In the genomic region with DNA sequence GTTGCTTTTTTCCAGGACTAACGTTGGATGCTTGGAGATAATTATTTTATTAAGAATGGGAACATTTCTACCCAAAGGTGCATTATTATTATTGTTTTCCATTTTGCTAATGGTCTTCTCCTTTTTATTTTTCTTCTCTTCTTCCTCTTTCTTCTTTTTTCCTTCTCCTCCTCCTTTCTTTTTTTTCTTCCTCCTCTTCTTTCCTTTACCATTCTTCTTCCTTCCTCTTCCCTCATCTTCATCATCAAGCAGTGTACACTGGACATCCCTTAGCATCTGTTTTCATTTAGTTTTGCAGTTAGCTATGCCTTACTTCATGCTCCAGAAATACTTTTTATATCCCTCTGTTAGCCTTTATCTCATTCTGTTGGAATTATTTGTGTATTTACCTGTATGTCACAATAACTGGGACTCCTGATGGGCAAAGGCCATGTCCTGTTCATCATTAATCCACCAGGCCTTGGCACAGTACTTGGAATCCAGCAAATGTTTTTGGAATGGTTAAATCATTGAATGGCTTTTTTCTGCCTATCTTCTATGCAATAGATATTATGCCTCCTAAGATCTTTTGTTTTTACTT, we compare ENCODE assay signal across 29 cellular contexts.
"Had no signal": no experiment of that assay in that cellular context is flagged by ENCODE, and none has a peak within 500 bp of the region (broad histone marks: within the 10 kb centered on the region; RNA-seq: fewer than 3 reads in every experiment).

No MANE protein-coding gene starts in this region.

- H3K4me3 Mint-ChIP-seq: activated CD4-positive, alpha-beta memory T cell treated with anti-CD3 and anti-CD28 coated beads for 36 hours; activated CD4-positive, alpha-beta T cell treated with anti-CD3 and anti-CD28 coated beads, Interleukin-2, amount 10 ng/mL, durations not matched to agents 24 days and 14 days; activated naive CD8-positive, alpha-beta T cell treated with anti-CD3 and anti-CD28 coated beads, Interleukin-2, amount 50 U/mL, for 24 hours; activated T-cell treated with anti-CD3 and anti-CD28 coated beads, Interleukin-2, amount 50 U/mL, for 24 hours; nephron progenitor cell; stimulated activated memory B cell treated with anti-CD40 and anti-IgM and Interleukin-4, amounts not matched to agents 10 μg/mL and 1 μg/mL and 100 μg/mL, for 72 hours; stimulated activated naive CD8-positive, alpha-beta T cell treated with anti-CD3 and anti-CD28 coated beads, Interleukin-15, amount 100 ng/mL, for 72 hours had no signal

- H3K4me2 ChIP-seq: smooth muscle cell had no signal

- ATAC-seq: activated naive CD8-positive, alpha-beta T cell treated with anti-CD3 and anti-CD28 coated beads, Interleukin-2, amount 50 U/mL, for 24 hours; stimulated activated memory B cell treated with anti-CD40 and anti-IgM and Interleukin-4, amounts not matched to agents 10 μg/mL and 1 μg/mL and 100 μg/mL, for 72 hours; stimulated activated naive CD8-positive, alpha-beta T cell treated with anti-CD3 and anti-CD28 coated beads, Interleukin-15, amount 100 ng/mL, for 72 hours; upper lobe of right lung had no signal

- H3K4me1 Mint-ChIP-seq: activated CD4-positive, alpha-beta T cell treated with anti-CD3 and anti-CD28 coated beads, Interleukin-2, amount 10 ng/mL, durations not matched to agents 24 days and 14 days; activated naive CD8-positive, alpha-beta T cell treated with anti-CD3 and anti-CD28 coated beads, Interleukin-2, amount 50 U/mL, for 24 hours; nephron progenitor cell; stimulated activated naive CD8-positive, alpha-beta T cell treated with anti-CD3 and anti-CD28 coated beads, Interleukin-15, amount 100 ng/mL, for 72 hours had no signal

- H3K27ac Mint-ChIP-seq: activated CD4-positive, alpha-beta memory T cell treated with anti-CD3 and anti-CD28 coated beads for 36 hours; activated CD4-positive, alpha-beta T cell treated with anti-CD3 and anti-CD28 coated beads, Interleukin-2, amount 10 ng/mL, durations not matched to agents 24 days and 14 days; activated naive CD8-positive, alpha-beta T cell treated with anti-CD3 and anti-CD28 coated beads, Interleukin-2, amount 50 U/mL, for 24 hours; activated T-cell treated with anti-CD3 and anti-CD28 coated beads, Interleukin-2, amount 50 U/mL, for 24 hours; nephron progenitor cell; progenitor cell of endocrine pancreas; stimulated activated memory B cell treated with anti-CD40 and anti-IgM and Interleukin-4, amounts not matched to agents 10 μg/mL and 1 μg/mL and 100 μg/mL, for 72 hours; stimulated activated naive CD8-positive, alpha-beta T cell treated with anti-CD3 and anti-CD28 coated beads, Interleukin-15, amount 100 ng/mL, for 72 hours had no signal

- H3K4me3 ChIP-seq: breast epithelium, esophagus muscularis mucosa, left ventricle myocardium inferior, ovary, sigmoid colon, smooth muscle cell, upper lobe of right lung had no signal

- H3K36me3 ChIP-seq: breast epithelium, esophagus muscularis mucosa, neutrophil, ovary, sigmoid colon, upper lobe of right lung had no signal

- H3K4me1 ChIP-seq: breast epithelium, esophagus muscularis mucosa, left ventricle myocardium inferior, sigmoid colon, upper lobe of right lung had no signal

- H3K27ac ChIP-seq: breast epithelium, esophagus muscularis mucosa, left ventricle myocardium inferior, neutrophil, ovary, sigmoid colon, upper lobe of right lung had no signal

- H3K27me3 ChIP-seq: breast epithelium, esophagus muscularis mucosa, neutrophil, ovary, sigmoid colon, upper lobe of right lung had no signal

- H3K27me3 Mint-ChIP-seq: activated CD4-positive, alpha-beta memory T cell treated with anti-CD3 and anti-CD28 coated beads for 36 hours; activated CD4-positive, alpha-beta T cell treated with anti-CD3 and anti-CD28 coated beads, Interleukin-2, amount 10 ng/mL, durations not matched to agents 24 days and 14 days; activated naive CD8-positive, alpha-beta T cell treated with anti-CD3 and anti-CD28 coated beads, Interleukin-2, amount 50 U/mL, for 24 hours; activated T-cell treated with anti-CD3 and anti-CD28 coated beads, Interleukin-2, amount 50 U/mL, for 24 hours; progenitor cell of endocrine pancreas; stimulated activated memory B cell treated with anti-CD40 and anti-IgM and Interleukin-4, amounts not matched to agents 10 μg/mL and 1 μg/mL and 100 μg/mL, for 72 hours; stimulated activated naive CD8-positive, alpha-beta T cell treated with anti-CD3 and anti-CD28 coated beads, Interleukin-15, amount 100 ng/mL, for 72 hours had no signal

- DNase-seq: activated CD4-positive, alpha-beta memory T cell treated with anti-CD3 and anti-CD28 coated beads for 36 hours; activated CD4-positive, alpha-beta T cell treated with anti-CD3 and anti-CD28 coated beads, Interleukin-2, amount 10 ng/mL, durations not matched to agents 24 days and 14 days; activated CD4-positive, CD25-positive, alpha-beta regulatory T cell treated with anti-CD3 and anti-CD28 coated beads, Interleukin-2, amount 50 U/mL, for 72 hours; activated CD8-positive, alpha-beta memory T cell treated with anti-CD3 and anti-CD28 coated beads, Interleukin-2, amount 50 U/mL, for 4 hours; activated gamma-delta T cell treated with Interleukin-2 at 50 U/mL for 16 hours; activated naive CD4-positive, alpha-beta T cell treated with anti-CD3 and anti-CD28 coated beads, Interleukin-2, amount 50 U/mL, for 16 hours; activated naive CD8-positive, alpha-beta T cell treated with anti-CD3 and anti-CD28 coated beads, Interleukin-2, amount 50 U/mL, for 24 hours; activated T-cell treated with anti-CD3 and anti-CD28 coated beads, Interleukin-2, amount 50 U/mL, for 24 hours; central memory CD4-positive, alpha-beta T cell; head of caudate nucleus; left ventricle myocardium inferior; mammary epithelial cell; nephron progenitor cell; ovary; retina; sigmoid colon; stimulated activated CD4-positive, alpha-beta T cell treated with anti-CD3 and anti-CD28 coated beads, Interleukin-1b, Interleukin-23, amount 100 ng/mL, for 48 hours; stimulated activated CD4-positive, alpha-beta T cell treated with anti-CD3 and anti-CD28 coated beads, Interleukin-4, amount 100 ng/mL, for 4 hours; stimulated activated CD8-positive, alpha-beta memory T cell treated with anti-CD3 and anti-CD28 coated beads, Interleukin-4, amount 100 ng/mL, for 48 hours; stimulated activated naive CD8-positive, alpha-beta T cell treated with anti-CD3 and anti-CD28 coated beads, Interleukin-15, amount 100 ng/mL, for 72 hours; substantia nigra; T-helper 2 cell; upper lobe of right lung had no signal
